ENCODE assay signal across 10 cellular contexts in genomic region chr2:43178055-43178598, GRCh38. TPM values are rescaled to one million over a fixed set of nuclear protein-coding genes. Genes with fewer than 3 reads are reported as not detected.
A peak's percentile ranks its signal among the peaks of the same experiment; 100 is the strongest.
DNase-seq lines count a peak whose midpoint lies in the region; ATAC-seq and TF ChIP-seq lines count a peak whose summit lies in the region.
"Had no signal": no experiment of that assay in that cellular context is flagged by ENCODE, and none has a peak within 500 bp of the region (broad histone marks: within the 10 kb centered on the region; RNA-seq: fewer than 3 reads in every experiment).

No MANE protein-coding gene starts in this region.

- peaks cover 76% of the 10 kb centered on the region for H3K4me1 Mint-ChIP-seq in activated naive CD4-positive, alpha-beta T cell treated with anti-CD3 and anti-CD28 coated beads, Interleukin-2, amount 50 U/mL, for 24 hours
- peaks cover 48% of the 10 kb centered on the region for H3K4me1 Mint-ChIP-seq in mesothelial cell of epicardium

- H3K4me3 Mint-ChIP-seq in activated naive CD4-positive, alpha-beta T cell treated with anti-CD3 and anti-CD28 coated beads, Interleukin-2, amount 50 U/mL, for 24 hours: peak overlapping the region; percentile 11
- H3K4me3 Mint-ChIP-seq in mesothelial cell of epicardium: no peak overlapping the region

- H3K36me3 ChIP-seq in upper lobe of left lung: no peaks in the 10 kb centered on the region
- H3K36me3 ChIP-seq: MG63 had no signal

- ATAC-seq in upper lobe of left lung (ENCODE audit: low FRiP score in 2 of 2): peak in 1 of 2 donors; percentile 4

- no peaks in the 10 kb centered on the region for H3K27me3 ChIP-seq in upper lobe of left lung
- H3K27me3 ChIP-seq: MG63 had no signal

- H3K27ac Mint-ChIP-seq in activated naive CD4-positive, alpha-beta T cell treated with anti-CD3 and anti-CD28 coated beads, Interleukin-2, amount 50 U/mL, for 24 hours: peak overlapping the region; percentile 87
- peak overlapping the region; percentile 96 for H3K27ac Mint-ChIP-seq in mesothelial cell of epicardium

- TF ChIP-seq EP300 in upper lobe of left lung (IDR thresholded peaks at IDR 0.05): no peak

- no peaks in the 10 kb centered on the region for H3K27me3 Mint-ChIP-seq in activated naive CD4-positive, alpha-beta T cell treated with anti-CD3 and anti-CD28 coated beads, Interleukin-2, amount 50 U/mL, for 24 hours
- no peaks in the 10 kb centered on the region for H3K27me3 Mint-ChIP-seq in mesothelial cell of epicardium (ENCODE audit: low read depth)

- 49 to 56% methylated on average over 7 of the region's 7 CpGs for WGBS in upper lobe of left lung, 2 donors

- no peak for DNase-seq in activated naive CD4-positive, alpha-beta T cell (lab: John Stamatoyannopoulos, UW)
- no peak for DNase-seq in caudate nucleus (lab: John Stamatoyannopoulos, UW)
- no peak for DNase-seq in mesothelial cell of epicardium (ENCODE audit: low spot score in 2 of 2, unreplicated experiment in 2 of 2)
- DNase-seq in upper lobe of left lung: no peak
- no peak for DNase-seq in NK-92 (lab: John Stamatoyannopoulos, UW; ENCODE audit: unreplicated experiment)
- DNase-seq in stimulated activated CD4-positive, alpha-beta T cell treated with anti-CD3 and anti-CD28 coated beads, Interleukin-1b, Interleukin-23, amount 100 ng/mL, for 48 hours: no peak
- no peak for DNase-seq in NCI-H1048 (lab: John Stamatoyannopoulos, UW)
- DNase-seq: glutamatergic neuron had no signal

- TF ChIP-seq CTCF in mesothelial cell of epicardium (IDR thresholded peaks at IDR 0.05; ENCODE audit: unreplicated experiment): no peak
- TF ChIP-seq CTCF in upper lobe of left lung (IDR thresholded peaks at IDR 0.05): no peak

- no peak overlapping the region for H3K4me3 ChIP-seq in upper lobe of left lung

- no peak for TF ChIP-seq POLR2A in upper lobe of left lung (IDR thresholded peaks at IDR 0.05)

- H3K9me3 Mint-ChIP-seq in activated naive CD4-positive, alpha-beta T cell treated with anti-CD3 and anti-CD28 coated beads, Interleukin-2, amount 50 U/mL, for 24 hours: no peaks in the 10 kb centered on the region
- no peaks in the 10 kb centered on the region for H3K9me3 Mint-ChIP-seq in mesothelial cell of epicardium

- H3K4me1 ChIP-seq in upper lobe of left lung: peaks cover 34 to 65% (median 46%) of the 10 kb centered on the region in 4 donors

- H3K9me3 ChIP-seq in upper lobe of left lung: peaks cover 0 to 20% (median 8%) of the 10 kb centered on the region in 4 donors
- H3K9me3 ChIP-seq: MG63 had no signal

- H3K27ac ChIP-seq in caudate nucleus (ENCODE audit: low read depth, low read length) (peak overlapping the region; percentile 49), upper lobe of left lung (peak overlapping the region; percentile 82 to 88 (median 88))

- peaks cover 3% of the 10 kb centered on the region for H3K36me3 Mint-ChIP-seq in activated naive CD4-positive, alpha-beta T cell treated with anti-CD3 and anti-CD28 coated beads, Interleukin-2, amount 50 U/mL, for 24 hours
- no peaks in the 10 kb centered on the region for H3K36me3 Mint-ChIP-seq in mesothelial cell of epicardium

RNA-seq across cellular contexts. Expression of gene ZFP36L2, which starts 48.3 kb away (rescaled TPM):
- 93.6 to 100 TPM (median 98.3 TPM) in 3 replicates for total RNA-seq in mesothelial cell of epicardium
- total RNA-seq in upper lobe of left lung: 100 to 1,000 TPM in 4 of 6 donors, 10 to 100 TPM in 2; 65.4 to 180 (median 127) TPM
